15 cellular contexts compared by ENCODE assay signal in genomic region chr17:16971458-16972338, GRCh38. TPM values are rescaled to one million over a fixed set of nuclear protein-coding genes. Genes with fewer than 3 reads are reported as not detected.
DNase-seq lines count a peak whose midpoint lies in the region; ATAC-seq and TF ChIP-seq lines count a peak whose summit lies in the region.
"Had no signal": no experiment of that assay in that cellular context is flagged by ENCODE, and none has a peak within 500 bp of the region (broad histone marks: within the 10 kb centered on the region; RNA-seq: fewer than 3 reads in every experiment).

Gene TNFRSF13B (minus strand): TSS chr17:16972118. CDS start chr17:16972075, 43 bp downstream.

- H3K4me3 ChIP-seq in endodermal cell (ENCODE audit: low read length) (no peak within 1 kb of the TSS), BE2C (ENCODE audit: low read depth, low read length) (no peak within 1 kb of the TSS)
- H3K4me3 ChIP-seq: SK-N-MC had no signal

- no peak within 1 kb of the TSS for H3K9ac ChIP-seq in endodermal cell (ENCODE audit: extremely low read depth, low read length, poor library complexity, severe bottlenecking)

- ATAC-seq in GM19372 (IDR thresholded peaks at IDR 0.05; ENCODE audit: low read depth, unreplicated experiment) (peak; percentile 32), HG02885 (IDR thresholded peaks at IDR 0.05; ENCODE audit: poor library complexity, unreplicated experiment) (peak; percentile 41), HG03280 (IDR thresholded peaks at IDR 0.05; ENCODE audit: unreplicated experiment) (no peak), HG03139 (IDR thresholded peaks at IDR 0.05; ENCODE audit: unreplicated experiment) (no peak)

- H3K27me3 Mint-ChIP-seq in endodermal cell (ENCODE audit: insufficient read depth): no peaks in the 10 kb centered on the region

- H3K27me3 ChIP-seq in endodermal cell (ENCODE audit: control insufficient read depth, insufficient read depth, low read length, poor library complexity, severe bottlenecking) (no peaks in the 10 kb centered on the region), BE2C (no peaks in the 10 kb centered on the region)

- no peak within 1 kb of the TSS for H3K4me3 Mint-ChIP-seq in endodermal cell
- H3K4me3 Mint-ChIP-seq: activated CD4-positive, alpha-beta T cell treated with anti-CD3 and anti-CD28 coated beads, Interleukin-2, amount 10 ng/mL, durations not matched to agents 24 days and 14 days; neural crest cell had no signal

- H3K4me1 Mint-ChIP-seq in endodermal cell: peaks cover 9% of the 10 kb centered on the region

- H3K4me1 ChIP-seq in endodermal cell (ENCODE audit: control insufficient read depth, insufficient read depth, low read length): no peaks in the 10 kb centered on the region
- no peaks in the 10 kb centered on the region for H3K4me1 ChIP-seq in BE2C

- 89 to 97% methylated on average over 4 to 17 of the region's 17 CpGs for WGBS in endodermal cell (ENCODE audit: insufficient coverage in 1 of 2, insufficient read length in 1 of 2), 2 experiments

- no peak within 1 kb of the TSS for H3K27ac Mint-ChIP-seq in endodermal cell
- H3K27ac Mint-ChIP-seq: activated CD4-positive, alpha-beta T cell treated with anti-CD3 and anti-CD28 coated beads, Interleukin-2, amount 10 ng/mL, durations not matched to agents 24 days and 14 days had no signal

- no peak for TF ChIP-seq CTCF in endodermal cell (conservative IDR thresholded peaks at IDR 0.05)
- no peak for TF ChIP-seq CTCF in BE2C (IDR thresholded peaks at IDR 0.05; ENCODE audit: low read depth, low read length)

- peak; percentile 42 for DNase-seq in endodermal cell
- no peak for DNase-seq in BE2C
- DNase-seq in NCI-H1105 (lab: John Stamatoyannopoulos, UW): no peak
- DNase-seq: activated CD4-positive, alpha-beta T cell treated with anti-CD3 and anti-CD28 coated beads, Interleukin-2, amount 10 ng/mL, durations not matched to agents 24 days and 14 days; activated naive CD4-positive, alpha-beta T cell; NCI-H446; stimulated activated naive CD4-positive, alpha-beta T cell treated with Interleukin-2 at 50 U/mL for 16 hours had no signal

- TF ChIP-seq POLR2A in GM10847 (IDR thresholded peaks at IDR 0.05; ENCODE audit: extremely low read depth, insufficient read length): peak; percentile 82

- H3K9me3 Mint-ChIP-seq in endodermal cell: no peaks in the 10 kb centered on the region
- H3K9me3 Mint-ChIP-seq: activated CD4-positive, alpha-beta T cell treated with anti-CD3 and anti-CD28 coated beads, Interleukin-2, amount 10 ng/mL, durations not matched to agents 24 days and 14 days had no signal

- H3K36me3 Mint-ChIP-seq in endodermal cell (ENCODE audit: low read depth): no peaks in the 10 kb centered on the region

- H3K27ac ChIP-seq in endodermal cell (ENCODE audit: low read depth, low read length): no peak within 1 kb of the TSS
- H3K27ac ChIP-seq: SK-N-MC had no signal

- no peaks in the 10 kb centered on the region for H3K9me3 ChIP-seq in endodermal cell (ENCODE audit: control insufficient read depth, low read length)
- no peaks in the 10 kb centered on the region for H3K9me3 ChIP-seq in BE2C

- H3K36me3 ChIP-seq in endodermal cell (ENCODE audit: control insufficient read depth, insufficient read depth, low read length): no peaks in the 10 kb centered on the region
- no peaks in the 10 kb centered on the region for H3K36me3 ChIP-seq in BE2C

RNA-seq across cellular contexts. Expression of gene TNFRSF13B, which starts in this region (rescaled TPM):
- 1 to 10 TPM in 1 of 2 donors, under 1 TPM in 1; 0.97 to 1.6 TPM for total RNA-seq in endodermal cell
- 0.21 TPM for polyA plus RNA-seq in endodermal cell (2013, experiment 1 of 2)
- polyA plus RNA-seq in endodermal cell (2013, experiment 2 of 2): 0.33 TPM
- not detected for polyA plus RNA-seq in BE2C (2012; ENCODE audit: insufficient read depth, insufficient read length, low read depth)
- total RNA-seq: activated CD4-positive, alpha-beta T cell treated with anti-CD3 and anti-CD28 coated beads, Interleukin-2, amount 10 ng/mL, durations not matched to agents 24 days and 14 days; kidney epithelial cell; neural crest cell had no signal

Comparison
In these comparisons a context has a peak if more than half of its experiments do, and no peak if none do; other contexts are left out.
1. ATAC-seq: peak in GM19372 (single experiment) and HG02885 (single experiment); none in HG03280 (single experiment) and HG03139 (single experiment).